23 cellular contexts compared by ENCODE assay signal in the genomic region with DNA sequence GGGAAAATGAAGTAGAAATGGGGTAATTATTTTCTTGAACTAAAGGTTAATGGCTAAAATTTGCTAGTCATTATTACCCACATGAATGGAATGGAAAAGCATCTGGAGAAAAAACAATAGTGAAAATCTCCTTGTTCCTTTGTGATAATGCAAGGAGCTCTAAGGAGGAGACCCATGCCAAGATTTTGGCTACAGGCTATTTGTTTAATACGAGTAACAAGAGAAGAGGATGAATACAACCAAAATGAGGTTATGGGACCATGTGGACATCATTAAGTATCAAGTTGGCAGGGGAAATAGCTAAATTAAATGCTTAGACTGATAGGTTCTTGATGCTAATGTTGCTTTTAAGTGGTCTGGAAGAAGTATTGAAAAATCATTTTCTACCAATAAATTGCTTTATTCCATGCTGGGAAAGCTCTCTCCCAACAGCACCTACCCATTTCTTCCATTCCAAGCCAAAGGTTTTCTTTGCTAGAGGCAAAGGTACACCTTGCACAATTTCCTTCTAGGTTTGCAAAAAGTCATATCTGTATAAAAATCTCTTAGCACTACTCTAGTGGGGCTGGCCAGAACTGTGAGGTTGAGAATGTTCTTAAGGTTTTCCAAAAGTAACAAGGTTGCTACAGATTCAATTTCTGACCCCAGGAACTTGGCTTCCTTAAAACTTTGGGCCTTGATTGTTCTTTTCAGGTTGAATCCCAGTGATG.
DNase-seq lines count a peak whose midpoint lies in the region; ATAC-seq and TF ChIP-seq lines count a peak whose summit lies in the region.
"Had no signal": no experiment of that assay in that cellular context is flagged by ENCODE, and none has a peak within 500 bp of the region (broad histone marks: within the 10 kb centered on the region; RNA-seq: fewer than 3 reads in every experiment).

No MANE protein-coding gene starts in this region.

- H3K27ac Mint-ChIP-seq in GM23338 (no peak overlapping the region), progenitor cell of endocrine pancreas (peak overlapping the region; percentile 90)
- H3K27ac Mint-ChIP-seq in activated naive CD4-positive, alpha-beta T cell treated with anti-CD3 and anti-CD28 coated beads for 36 hours: no peak overlapping the region
- H3K27ac Mint-ChIP-seq: activated naive CD4-positive, alpha-beta T cell treated with anti-CD3 and anti-CD28 coated beads, Interleukin-2, amount 50 U/mL, for 24 hours; activated T-helper 17 cell treated with anti-CD3 and anti-CD28 coated beads, Interleukin-2, amount 50 U/mL, for 72 hours; natural killer cell treated with Interleukin-12 subunit alpha and Interleukin-12 subunit beta and Interleukin-15 and Interleukin-18, amount 100 ng/mL, for 72 hours had no signal

- intact Hi-C loops in PC-9 (cut with micrococcal nuclease; ENCODE audit: unreplicated experiment): loop anchor here (1.0 to 2.0 kb wide), 3 partner anchors 32 to 222 kb away; a partner anchor contains a TSS
- intact Hi-C loops in activated naive CD4-positive, alpha-beta T cell treated with anti-CD3 and anti-CD28 coated beads for 36 hours (cut with micrococcal nuclease): no loop called here

- H3K36me3 ChIP-seq in GM23338 (ENCODE audit: insufficient read depth) (peaks cover 11% of the 10 kb centered on the region), PC-9 (ENCODE audit: low read depth) (no peaks in the 10 kb centered on the region; the same call in none of the 2 replicates)

- H3K4me3 Mint-ChIP-seq in GM23338 (no peak overlapping the region), progenitor cell of endocrine pancreas (ENCODE audit: low read depth) (no peak overlapping the region)
- H3K4me3 Mint-ChIP-seq in activated naive CD4-positive, alpha-beta T cell treated with anti-CD3 and anti-CD28 coated beads for 36 hours: no peak overlapping the region
- H3K4me3 Mint-ChIP-seq: activated naive CD4-positive, alpha-beta T cell treated with anti-CD3 and anti-CD28 coated beads, Interleukin-2, amount 50 U/mL, for 24 hours; activated T-helper 17 cell treated with anti-CD3 and anti-CD28 coated beads, Interleukin-2, amount 50 U/mL, for 72 hours; natural killer cell treated with Interleukin-12 subunit alpha and Interleukin-12 subunit beta and Interleukin-15 and Interleukin-18, amount 100 ng/mL, for 72 hours had no signal

- H3K4me2 ChIP-seq in GM23338: no peak overlapping the region
- peak overlapping the region; percentile 29 for H3K4me2 ChIP-seq in PC-9

- H3K27ac ChIP-seq in GM23338 (ENCODE audit: low read depth) (peak overlapping the region; percentile 63; the same call in 1 of the 2 replicates), PC-9 (peak overlapping the region; percentile 43)
- H3K27ac ChIP-seq: C4-2B, heart left ventricle, SJCRH30 had no signal

- H3K9me2 ChIP-seq in GM23338 (ENCODE audit: insufficient read depth) (no peaks in the 10 kb centered on the region), PC-9 (ENCODE audit: insufficient read depth) (no peaks in the 10 kb centered on the region)

- no peak for TF ChIP-seq CTCF in GM23338 (conservative IDR thresholded peaks at IDR 0.05; ENCODE audit: low read depth in 2 of 2)
- TF ChIP-seq CTCF in PC-9 (conservative IDR thresholded peaks at IDR 0.05): no peak
- no peak for TF ChIP-seq CTCF in progenitor cell of endocrine pancreas (IDR thresholded peaks at IDR 0.05; ENCODE audit: unreplicated experiment)

- no peaks in the 10 kb centered on the region for H3K79me2 ChIP-seq in GM23338 (replicated peaks; ENCODE audit: insufficient read depth)
- H3K79me2 ChIP-seq in PC-9 (ENCODE audit: low read depth): no peaks in the 10 kb centered on the region

- no peaks in the 10 kb centered on the region for H3K9me3 Mint-ChIP-seq in GM23338
- H3K9me3 Mint-ChIP-seq in progenitor cell of endocrine pancreas (ENCODE audit: low read depth): no peaks in the 10 kb centered on the region
- H3K9me3 Mint-ChIP-seq in activated naive CD4-positive, alpha-beta T cell treated with anti-CD3 and anti-CD28 coated beads for 36 hours: no peaks in the 10 kb centered on the region
- H3K9me3 Mint-ChIP-seq: activated naive CD4-positive, alpha-beta T cell treated with anti-CD3 and anti-CD28 coated beads, Interleukin-2, amount 50 U/mL, for 24 hours; activated T-helper 17 cell treated with anti-CD3 and anti-CD28 coated beads, Interleukin-2, amount 50 U/mL, for 72 hours; natural killer cell treated with Interleukin-12 subunit alpha and Interleukin-12 subunit beta and Interleukin-15 and Interleukin-18, amount 100 ng/mL, for 72 hours had no signal

- CTCF ChIA-PET in PC-9 (lab: Charles Lee): interaction anchor here (0.6 kb wide), 1 partner anchor 87 kb away, joined by 3 read pairs; no protein-coding TSS in a partner anchor
- CTCF ChIA-PET in activated naive CD4-positive, alpha-beta T cell treated with anti-CD3 and anti-CD28 coated beads for 36 hours (lab: Charles Lee): interaction anchor here (0.7 kb wide), 1 partner anchor 49 kb away, joined by 4 read pairs; no protein-coding TSS in a partner anchor

- no TSS peak for BruUV-seq in PC-9 (replicated peaks; lab: Mats Ljungman, UMichigan)

- peaks cover 25% of the 10 kb centered on the region for H3K4me1 ChIP-seq in GM23338 (ENCODE audit: insufficient read depth)
- H3K4me1 ChIP-seq in PC-9 (replicated peaks; ENCODE audit: insufficient read depth): peaks cover 26% of the 10 kb centered on the region
- H3K4me1 ChIP-seq: heart left ventricle had no signal

- ATAC-seq in GM23338: no peak
- ATAC-seq: activated T-helper 17 cell treated with anti-CD3 and anti-CD28 coated beads, Interleukin-2, amount 50 U/mL, for 72 hours; heart left ventricle; natural killer cell treated with Interleukin-12 subunit alpha and Interleukin-12 subunit beta and Interleukin-15 and Interleukin-18, amount 100 ng/mL, for 72 hours had no signal

- H2AFZ ChIP-seq in GM23338: no peak overlapping the region
- no peak overlapping the region for H2AFZ ChIP-seq in PC-9

- H3K27me3 ChIP-seq in GM23338 (ENCODE audit: insufficient read depth) (no peaks in the 10 kb centered on the region), PC-9 (ENCODE audit: insufficient read depth, low read depth) (no peaks in the 10 kb centered on the region)
- H3K27me3 ChIP-seq: heart left ventricle, SJCRH30, transverse colon had no signal

- H3K4me1 Mint-ChIP-seq in GM23338 (peaks cover 23% of the 10 kb centered on the region), progenitor cell of endocrine pancreas (ENCODE audit: low read depth) (peaks cover 46% of the 10 kb centered on the region)
- no peaks in the 10 kb centered on the region for H3K4me1 Mint-ChIP-seq in activated naive CD4-positive, alpha-beta T cell treated with anti-CD3 and anti-CD28 coated beads for 36 hours (ENCODE audit: low read depth)
- H3K4me1 Mint-ChIP-seq: activated naive CD4-positive, alpha-beta T cell treated with anti-CD3 and anti-CD28 coated beads, Interleukin-2, amount 50 U/mL, for 24 hours; activated T-helper 17 cell treated with anti-CD3 and anti-CD28 coated beads, Interleukin-2, amount 50 U/mL, for 72 hours had no signal

- H4K20me1 ChIP-seq in GM23338 (replicated peaks; ENCODE audit: insufficient read depth) (no peaks in the 10 kb centered on the region), PC-9 (ENCODE audit: insufficient read depth) (no peaks in the 10 kb centered on the region)

- H3K9me3 ChIP-seq in PC-9 (ENCODE audit: insufficient read depth, low read depth): no peaks in the 10 kb centered on the region; the same call in 1 of the 2 replicates
- H3K9me3 ChIP-seq: heart left ventricle, SJCRH30, transverse colon had no signal

- POLR2A ChIA-PET in PC-9 (lab: Charles Lee; ENCODE audit: unreplicated experiment): interaction anchor here (0.6 kb wide), 2 partner anchors 31 to 86 kb away, joined by 4 to 7 read pairs; no protein-coding TSS in a partner anchor

- no peaks in the 10 kb centered on the region for H3F3A ChIP-seq in GM23338 (replicated peaks; ENCODE audit: low read depth)
- peaks cover 12% of the 10 kb centered on the region; the same call in 1 of the 2 replicates for H3F3A ChIP-seq in PC-9 (ENCODE audit: insufficient read depth, low read depth)

- H3K4me3 ChIP-seq in GM23338: no peak overlapping the region
- H3K4me3 ChIP-seq in PC-9: no peak overlapping the region
- H3K4me3 ChIP-seq: heart left ventricle, SJCRH30, transverse colon had no signal

- DNase-seq in GM23338 (ENCODE audit: low spot score) (no peak), PC-9 (no peak), fibroblast of peridontal ligament (ENCODE audit: extremely low read depth) (peak; percentile 67), progenitor cell of endocrine pancreas (ENCODE audit: low spot score, unreplicated experiment) (no peak), DMS 273 (lab: John Stamatoyannopoulos, UW; ENCODE audit: unreplicated experiment) (no peak), glomerular visceral epithelial cell (ENCODE audit: extremely low spot score) (no peak), NCI-H146 treated with DMSO at 0.1 percent for 48 hours (lab: John Stamatoyannopoulos, UW; ENCODE audit: unreplicated experiment) (no peak)
- DNase-seq in activated naive CD4-positive, alpha-beta T cell treated with anti-CD3 and anti-CD28 coated beads for 36 hours: no peak
- DNase-seq: activated CD4-positive, alpha-beta T cell treated with anti-CD3 and anti-CD28 coated beads for 4 hours; amygdala; heart left ventricle; Kasumi-1; NCI-H146; NCI-H748 treated with DMSO at 0.1 percent for 48 hours; SJCRH30; stimulated activated CD4-positive, alpha-beta T cell treated with anti-CD3 and anti-CD28 coated beads, Interleukin-15, amount 100 ng/mL, for 24 hours; stimulated activated CD4-positive, alpha-beta T cell treated with anti-CD3 and anti-CD28 coated beads, Interleukin-4, amount 100 ng/mL, for 4 hours; SW 1271; transverse colon had no signal

- H3K27me3 Mint-ChIP-seq in GM23338 (ENCODE audit: insufficient read depth, low read depth, poor library complexity) (peaks cover 5% of the 10 kb centered on the region), progenitor cell of endocrine pancreas (no peaks in the 10 kb centered on the region)
- no peaks in the 10 kb centered on the region for H3K27me3 Mint-ChIP-seq in activated naive CD4-positive, alpha-beta T cell treated with anti-CD3 and anti-CD28 coated beads for 36 hours (ENCODE audit: low read depth)
- H3K27me3 Mint-ChIP-seq: activated naive CD4-positive, alpha-beta T cell treated with anti-CD3 and anti-CD28 coated beads, Interleukin-2, amount 50 U/mL, for 24 hours; natural killer cell treated with Interleukin-12 subunit alpha and Interleukin-12 subunit beta and Interleukin-15 and Interleukin-18, amount 100 ng/mL, for 72 hours had no signal

- H3K36me3 Mint-ChIP-seq in GM23338 (ENCODE audit: low read depth) (peaks cover 42% of the 10 kb centered on the region), progenitor cell of endocrine pancreas (ENCODE audit: insufficient read depth) (peaks cover 48% of the 10 kb centered on the region)
- H3K36me3 Mint-ChIP-seq in activated naive CD4-positive, alpha-beta T cell treated with anti-CD3 and anti-CD28 coated beads for 36 hours (ENCODE audit: low read depth): no peaks in the 10 kb centered on the region
- H3K36me3 Mint-ChIP-seq: activated naive CD4-positive, alpha-beta T cell treated with anti-CD3 and anti-CD28 coated beads, Interleukin-2, amount 50 U/mL, for 24 hours; natural killer cell treated with Interleukin-12 subunit alpha and Interleukin-12 subunit beta and Interleukin-15 and Interleukin-18, amount 100 ng/mL, for 72 hours had no signal

TF ChIP-seq in GM23338, 12 proteins besides CTCF, POLR2A, EP300 and RAD21 (continues in another document):
- TF ChIP-seq JUNB (IDR thresholded peaks at IDR 0.05; ENCODE audit: unreplicated experiment): no peak
